ENCODE assay signal across 1 cellular context in genomic region chr9:127943011-127943662, GRCh38.
TF ChIP-seq lines count a peak whose summit lies in the region.

No MANE protein-coding gene starts in this region.

TF ChIP-seq in HepG2, 621 proteins besides CTCF, POLR2A, EP300 and RAD21:
- TF ChIP-seq ELF3 (CRISPR knock-in tag; IDR thresholded peaks at IDR 0.05) (no peak), MAFF (IDR thresholded peaks at IDR 0.05; ENCODE audit: low read depth, low read length) (no peak), ZFP36L2 (CRISPR knock-in tag; IDR thresholded peaks at IDR 0.05) (no peak), CC2D1A (CRISPR knock-in tag; IDR thresholded peaks at IDR 0.05) (no peak), ZNF878 (CRISPR knock-in tag; IDR thresholded peaks at IDR 0.05) (no peak), KLF15 (CRISPR knock-in tag; IDR thresholded peaks at IDR 0.05; ENCODE audit: borderline replicate concordance) (no peak), CREB1 (IDR thresholded peaks at IDR 0.05) (no peak), CREB1 (CRISPR knock-in tag; IDR thresholded peaks at IDR 0.05) (no peak), NR2F1 (CRISPR knock-in tag; IDR thresholded peaks at IDR 0.05) (no peak), ZNF30 (CRISPR knock-in tag; IDR thresholded peaks at IDR 0.05) (no peak), KMT2A (CRISPR knock-in tag; IDR thresholded peaks at IDR 0.05) (0 out of 2 replicates have a peak, but pooled peaks have one; percentile 6), ZNF850 (CRISPR knock-in tag; conservative IDR thresholded peaks at IDR 0.05) (no peak), SSRP1 (CRISPR knock-in tag; IDR thresholded peaks at IDR 0.05) (0 out of 2 replicates have a peak, but pooled peaks have one; percentile 9), ARNTL (CRISPR knock-in tag; IDR thresholded peaks at IDR 0.05) (no peak), ZNF354B (CRISPR knock-in tag; IDR thresholded peaks at IDR 0.05) (no peak), NONO (IDR thresholded peaks at IDR 0.05) (no peak), NONO (CRISPR knock-in tag; conservative IDR thresholded peaks at IDR 0.05) (peak; percentile 9; the same call in 1 of the 2 replicates), MZF1 (CRISPR knock-in tag; IDR thresholded peaks at IDR 0.05; ENCODE audit: borderline replicate concordance) (0 out of 2 replicates have a peak, but pooled peaks have one; percentile 3), AKNA (CRISPR knock-in tag; IDR thresholded peaks at IDR 0.05; ENCODE audit: borderline replicate concordance) (no peak), ZNF770 (CRISPR knock-in tag; IDR thresholded peaks at IDR 0.05) (no peak), ZNF160 (CRISPR knock-in tag; IDR thresholded peaks at IDR 0.05) (no peak), SP2 (CRISPR knock-in tag; IDR thresholded peaks at IDR 0.05) (no peak), IRX3 (CRISPR knock-in tag; IDR thresholded peaks at IDR 0.05; ENCODE audit: borderline replicate concordance, low read depth) (no peak), CREM (IDR thresholded peaks at IDR 0.05) (no peak), CREM (CRISPR knock-in tag; IDR thresholded peaks at IDR 0.05) (no peak), JUNB (CRISPR knock-in tag; IDR thresholded peaks at IDR 0.05; ENCODE audit: borderline replicate concordance) (0 out of 2 replicates have a peak, but pooled peaks have one; percentile 15), ZNF367 (CRISPR knock-in tag; IDR thresholded peaks at IDR 0.05; ENCODE audit: borderline replicate concordance) (no peak), ELF1 (CRISPR knock-in tag; IDR thresholded peaks at IDR 0.05) (no peak), MYC (CRISPR knock-in tag; IDR thresholded peaks at IDR 0.05; ENCODE audit: borderline replicate concordance) (0 out of 2 replicates have a peak, but pooled peaks have one; percentile 13)
- TF ChIP-seq, protein P1, sequence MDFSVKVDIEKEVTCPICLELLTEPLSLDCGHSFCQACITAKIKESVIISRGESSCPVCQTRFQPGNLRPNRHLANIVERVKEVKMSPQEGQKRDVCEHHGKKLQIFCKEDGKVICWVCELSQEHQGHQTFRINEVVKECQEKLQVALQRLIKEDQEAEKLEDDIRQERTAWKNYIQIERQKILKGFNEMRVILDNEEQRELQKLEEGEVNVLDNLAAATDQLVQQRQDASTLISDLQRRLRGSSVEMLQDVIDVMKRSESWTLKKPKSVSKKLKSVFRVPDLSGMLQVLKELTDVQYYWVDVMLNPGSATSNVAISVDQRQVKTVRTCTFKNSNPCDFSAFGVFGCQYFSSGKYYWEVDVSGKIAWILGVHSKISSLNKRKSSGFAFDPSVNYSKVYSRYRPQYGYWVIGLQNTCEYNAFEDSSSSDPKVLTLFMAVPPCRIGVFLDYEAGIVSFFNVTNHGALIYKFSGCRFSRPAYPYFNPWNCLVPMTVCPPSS (IDR thresholded peaks at IDR 0.05): no peak
- TF ChIP-seq, protein P2, sequence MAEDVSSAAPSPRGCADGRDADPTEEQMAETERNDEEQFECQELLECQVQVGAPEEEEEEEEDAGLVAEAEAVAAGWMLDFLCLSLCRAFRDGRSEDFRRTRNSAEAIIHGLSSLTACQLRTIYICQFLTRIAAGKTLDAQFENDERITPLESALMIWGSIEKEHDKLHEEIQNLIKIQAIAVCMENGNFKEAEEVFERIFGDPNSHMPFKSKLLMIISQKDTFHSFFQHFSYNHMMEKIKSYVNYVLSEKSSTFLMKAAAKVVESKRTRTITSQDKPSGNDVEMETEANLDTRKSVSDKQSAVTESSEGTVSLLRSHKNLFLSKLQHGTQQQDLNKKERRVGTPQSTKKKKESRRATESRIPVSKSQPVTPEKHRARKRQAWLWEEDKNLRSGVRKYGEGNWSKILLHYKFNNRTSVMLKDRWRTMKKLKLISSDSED (CRISPR knock-in tag; IDR thresholded peaks at IDR 0.05): no peak
- TF ChIP-seq, protein P3, sequence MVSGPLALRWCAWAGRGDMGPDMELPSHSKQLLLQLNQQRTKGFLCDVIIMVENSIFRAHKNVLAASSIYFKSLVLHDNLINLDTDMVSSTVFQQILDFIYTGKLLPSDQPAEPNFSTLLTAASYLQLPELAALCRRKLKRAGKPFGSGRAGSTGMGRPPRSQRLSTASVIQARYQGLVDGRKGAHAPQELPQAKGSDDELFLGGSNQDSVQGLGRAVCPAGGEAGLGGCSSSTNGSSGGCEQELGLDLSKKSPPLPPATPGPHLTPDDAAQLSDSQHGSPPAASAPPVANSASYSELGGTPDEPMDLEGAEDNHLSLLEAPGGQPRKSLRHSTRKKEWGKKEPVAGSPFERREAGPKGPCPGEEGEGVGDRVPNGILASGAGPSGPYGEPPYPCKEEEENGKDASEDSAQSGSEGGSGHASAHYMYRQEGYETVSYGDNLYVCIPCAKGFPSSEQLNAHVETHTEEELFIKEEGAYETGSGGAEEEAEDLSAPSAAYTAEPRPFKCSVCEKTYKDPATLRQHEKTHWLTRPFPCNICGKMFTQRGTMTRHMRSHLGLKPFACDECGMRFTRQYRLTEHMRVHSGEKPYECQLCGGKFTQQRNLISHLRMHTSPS (CRISPR knock-in tag; IDR thresholded peaks at IDR 0.05; ENCODE audit: low read depth): no peak
